In the genomic region with DNA sequence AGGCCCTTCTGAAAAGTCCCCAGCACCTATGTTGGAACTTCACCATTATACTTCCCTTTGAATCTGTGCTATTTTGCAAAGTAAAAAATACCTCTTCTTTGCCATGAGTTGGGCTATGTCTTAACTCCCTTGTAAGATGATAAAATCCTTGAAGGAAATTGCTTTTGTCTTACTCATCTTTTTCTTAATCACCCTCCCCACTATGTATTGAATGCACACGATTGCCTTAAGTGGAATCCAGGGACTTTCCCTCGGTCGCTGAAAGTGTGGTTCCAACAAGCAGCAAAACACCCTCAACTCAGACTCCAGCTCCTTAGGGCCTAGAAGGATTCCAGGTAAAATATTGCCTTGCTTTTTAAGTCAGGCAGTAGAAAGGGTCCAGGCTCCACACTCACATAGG, we compare ENCODE assay signal across 1 cellular context.
TF ChIP-seq lines count a peak whose summit lies in the region.

No MANE protein-coding gene starts in this region.

TF ChIP-seq in SK-N-SH treated with all-trans-retinoic acid at 6 μM for 48 hours, 23 proteins besides CTCF, POLR2A, EP300 and RAD21 (continued from another document):
- TF ChIP-seq, protein P1, sequence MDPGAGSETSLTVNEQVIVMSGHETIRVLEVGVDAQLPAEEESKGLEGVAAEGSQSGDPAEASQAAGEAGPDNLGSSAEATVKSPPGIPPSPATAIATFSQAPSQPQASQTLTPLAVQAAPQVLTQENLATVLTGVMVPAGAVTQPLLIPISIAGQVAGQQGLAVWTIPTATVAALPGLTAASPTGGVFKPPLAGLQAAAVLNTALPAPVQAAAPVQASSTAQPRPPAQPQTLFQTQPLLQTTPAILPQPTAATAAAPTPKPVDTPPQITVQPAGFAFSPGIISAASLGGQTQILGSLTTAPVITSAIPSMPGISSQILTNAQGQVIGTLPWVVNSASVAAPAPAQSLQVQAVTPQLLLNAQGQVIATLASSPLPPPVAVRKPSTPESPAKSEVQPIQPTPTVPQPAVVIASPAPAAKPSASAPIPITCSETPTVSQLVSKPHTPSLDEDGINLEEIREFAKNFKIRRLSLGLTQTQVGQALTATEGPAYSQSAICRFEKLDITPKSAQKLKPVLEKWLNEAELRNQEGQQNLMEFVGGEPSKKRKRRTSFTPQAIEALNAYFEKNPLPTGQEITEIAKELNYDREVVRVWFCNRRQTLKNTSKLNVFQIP (CRISPR knock-in tag; IDR thresholded peaks at IDR 0.05; ENCODE audit: borderline replicate concordance, low read depth): no peak
- TF ChIP-seq ZNF70 (CRISPR knock-in tag; IDR thresholded peaks at IDR 0.05): no peak
